Comparison of ENCODE assay signal across 20 cellular contexts in the genomic region with DNA sequence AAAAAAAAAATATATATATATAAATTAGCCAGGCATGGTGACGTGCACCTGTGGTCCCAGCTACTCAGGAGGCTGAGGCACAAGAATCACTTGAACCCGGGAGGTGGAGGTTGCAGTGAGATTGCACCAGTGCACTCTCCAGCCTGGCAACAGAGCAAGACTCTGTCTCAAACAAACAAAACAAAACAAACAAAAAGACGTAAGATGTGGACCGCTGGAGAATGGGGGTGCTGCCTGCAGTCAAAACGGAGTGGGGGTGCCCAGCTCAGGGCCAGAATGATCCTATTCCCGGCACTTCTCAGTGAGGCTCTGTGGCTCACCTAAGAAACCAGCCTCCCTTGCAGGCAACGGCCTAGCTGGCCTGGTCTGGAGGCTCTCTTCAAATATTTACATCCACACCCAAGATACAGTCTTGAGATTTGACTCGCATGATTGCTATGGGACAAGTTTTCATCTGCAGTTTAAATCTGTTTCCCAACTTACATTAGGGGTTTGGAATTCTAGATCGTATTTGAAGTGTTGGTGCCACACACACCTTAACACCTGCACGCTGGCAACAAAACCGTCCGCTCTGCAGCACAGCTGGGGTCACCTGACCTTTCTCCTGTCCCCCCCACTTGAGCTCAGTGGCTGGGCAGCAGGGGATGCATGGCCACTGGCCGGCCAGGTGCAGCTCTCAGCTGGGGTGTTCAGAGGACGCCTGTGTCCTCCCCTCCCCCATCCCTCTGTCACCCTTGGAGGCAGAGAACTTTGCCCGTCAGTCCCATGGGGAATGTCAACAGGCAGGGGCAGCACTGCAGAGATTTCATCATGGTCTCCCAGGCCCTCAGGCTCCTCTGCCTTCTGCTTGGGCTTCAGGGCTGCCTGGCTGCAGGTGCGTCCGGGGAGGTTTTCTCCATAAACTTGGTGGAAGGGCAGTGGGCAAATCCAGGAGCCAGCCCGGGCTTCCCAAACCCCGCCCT. TPM values are rescaled to one million over a fixed set of nuclear protein-coding genes. Genes with fewer than 3 reads are reported as not detected.
DNase-seq lines count a peak whose midpoint lies in the region; ATAC-seq and TF ChIP-seq lines count a peak whose summit lies in the region.
"Had no signal": no experiment of that assay in that cellular context is flagged by ENCODE, and none has a peak within 500 bp of the region (broad histone marks: within the 10 kb centered on the region; RNA-seq: fewer than 3 reads in every experiment).

A gene (plus strand): TSS at position 760 of the 962 bp plus-strand sequence. CDS start 51 bp downstream, at position 811.

- H3K4me2 ChIP-seq in Karpas-422 (ENCODE audit: low read depth, low read length, poor library complexity, severe bottlenecking): no peak within 1 kb of the TSS

- no peak for TF ChIP-seq CTCF in fibroblast of villous mesenchyme (IDR thresholded peaks at IDR 0.05; ENCODE audit: insufficient read depth, low read depth, low read length)
- TF ChIP-seq CTCF in type B pancreatic cell (conservative IDR thresholded peaks at IDR 0.05): no peak

- H3K79me2 ChIP-seq in Karpas-422 (ENCODE audit: low read length): no peaks in the 10 kb centered on the region

- no peaks in the 10 kb centered on the region for H3K4me1 ChIP-seq in Karpas-422 (ENCODE audit: low read length)

- no peak within 1 kb of the TSS for H3K27ac Mint-ChIP-seq in type B pancreatic cell
- H3K27ac Mint-ChIP-seq: B cell; natural killer cell; T-helper 2 cell treated with Interferon-gamma antibody and Interleukin-4, amounts not matched to agents 5 μg/mL and 100 μg/mL, for 36 hours had no signal

- no peaks in the 10 kb centered on the region for H3K27me3 ChIP-seq in Karpas-422 (ENCODE audit: low read length)

- no peaks in the 10 kb centered on the region; the same call in 1 of the 2 replicates for H3K9me3 ChIP-seq in Karpas-422 (ENCODE audit: low read length)
- H3K9me3 ChIP-seq: upper lobe of left lung had no signal

- no peak for ATAC-seq in Right ventricle myocardium inferior
- no peak for ATAC-seq in Right ventricle myocardium superior (ENCODE audit: poor library complexity)
- no peak for ATAC-seq in HG02642 (IDR thresholded peaks at IDR 0.05; ENCODE audit: poor library complexity, unreplicated experiment)
- ATAC-seq: natural killer cell had no signal

- intact Hi-C loops in Right ventricle myocardium inferior (cut with DNase I): no loop called here
- intact Hi-C loops in Right ventricle myocardium superior (cut with DNase I): no loop called here

- no peak within 1 kb of the TSS for H2AFZ ChIP-seq in Karpas-422 (ENCODE audit: low read length)

- peak; percentile 27 for DNase-seq in Right ventricle myocardium inferior (ENCODE audit: missing footprints)
- DNase-seq in Right ventricle myocardium superior: no peak
- DNase-seq in NCI-H146 (lab: John Stamatoyannopoulos, UW): peak; percentile 85
- DNase-seq in fibroblast of villous mesenchyme (ENCODE audit: low read depth): peak; percentile 5
- DNase-seq in type B pancreatic cell (ENCODE audit: extremely low spot score, unreplicated experiment): no peak
- DNase-seq in Karpas-422: no peak
- DNase-seq in GF-D8 (lab: John Stamatoyannopoulos, UW): no peak
- DNase-seq: activated CD4-positive, alpha-beta T cell treated with anti-CD3 and anti-CD28 coated beads, Interleukin-2, amount 50 U/mL, for 1 hour; activated T-cell treated with anti-CD3 and anti-CD28 coated beads, Interleukin-2, amount 50 U/mL, for 48 hours; cerebellar nuclear complex; GDM1; natural killer cell; stimulated activated CD4-positive, alpha-beta T cell treated with anti-CD3 and anti-CD28 coated beads, Interleukin-2, amount 100 ng/mL, for 48 hours; upper lobe of left lung had no signal

- no peaks in the 10 kb centered on the region for H4K20me1 ChIP-seq in Karpas-422 (ENCODE audit: insufficient read depth, low read depth, low read length)

- H3K27me3 Mint-ChIP-seq in type B pancreatic cell: peaks cover 12% of the 10 kb centered on the region

- H3K4me1 Mint-ChIP-seq in type B pancreatic cell (ENCODE audit: unreplicated experiment): no peaks in the 10 kb centered on the region
- H3K4me1 Mint-ChIP-seq: B cell, natural killer cell had no signal

- no peaks in the 10 kb centered on the region for H3K9me2 ChIP-seq in Karpas-422 (replicated peaks; ENCODE audit: insufficient read depth, low read length)

- H3K36me3 ChIP-seq in Karpas-422 (ENCODE audit: insufficient read depth, low read length): no peaks in the 10 kb centered on the region
- H3K36me3 ChIP-seq: upper lobe of left lung had no signal

- H3K9me3 Mint-ChIP-seq in type B pancreatic cell: no peaks in the 10 kb centered on the region
- H3K9me3 Mint-ChIP-seq: natural killer cell; T-helper 2 cell treated with Interferon-gamma antibody and Interleukin-4, amounts not matched to agents 5 μg/mL and 100 μg/mL, for 36 hours had no signal

- peak within 1 kb of the TSS; percentile 33 for H3K4me3 Mint-ChIP-seq in type B pancreatic cell
- H3K4me3 Mint-ChIP-seq: B cell; natural killer cell; T-helper 2 cell treated with Interferon-gamma antibody and Interleukin-4, amounts not matched to agents 5 μg/mL and 100 μg/mL, for 36 hours had no signal

- H3K4me3 ChIP-seq in fibroblast of villous mesenchyme (ENCODE audit: low read depth, low read length) (no peak within 1 kb of the TSS), Karpas-422 (ENCODE audit: low read length) (no peak within 1 kb of the TSS)
- H3K4me3 ChIP-seq: upper lobe of left lung had no signal

- no peak within 1 kb of the TSS for H3K27ac ChIP-seq in Karpas-422 (ENCODE audit: low read length)
- H3K27ac ChIP-seq: upper lobe of left lung had no signal

- H3K9ac ChIP-seq in Karpas-422 (ENCODE audit: low read length): no peak within 1 kb of the TSS

- no peaks in the 10 kb centered on the region for H3K36me3 Mint-ChIP-seq in type B pancreatic cell
- H3K36me3 Mint-ChIP-seq: natural killer cell had no signal

RNA-seq across cellular contexts. Expression of the gene that starts here (rescaled TPM):
- total RNA-seq in Right ventricle myocardium inferior (not detected), Right ventricle myocardium superior (0.08 TPM), fibroblast of villous mesenchyme (not detected in 2 replicates), type B pancreatic cell (ENCODE audit: low replicate concordance) (3.0 and 5.3 TPM in 2 replicates)
- total RNA-seq in Karpas-422 (2014; rRNA removed; shearing (Covaris generic); ENCODE audit: low replicate concordance): not detected in 2 replicates
- total RNA-seq: B cell, endothelial cell of umbilical vein, LHCN-M2, RPMI7951 had no signal

Comparison
In these comparisons a context has a peak if more than half of its experiments do, and no peak if none do; other contexts are left out.
1. Peak in DNase-seq in Right ventricle myocardium inferior; RNA of the gene not detected or under 1 TPM.
2. Peak in DNase-seq in fibroblast of villous mesenchyme; RNA of the gene not detected or under 1 TPM.